In genomic region chr7:80542398-80542797, GRCh38 we compare ENCODE assay signal across 16 cellular contexts. TPM values are rescaled to one million over a fixed set of nuclear protein-coding genes. Genes with fewer than 3 reads are reported as not detected.
DNase-seq lines count a peak whose midpoint lies in the region; ATAC-seq and TF ChIP-seq lines count a peak whose summit lies in the region.
"Had no signal": no experiment of that assay in that cellular context is flagged by ENCODE, and none has a peak within 500 bp of the region (broad histone marks: within the 10 kb centered on the region; RNA-seq: fewer than 3 reads in every experiment).

No MANE protein-coding gene starts in this region.

- DNase-seq in AG08395 (ENCODE audit: low spot score), result peak; percentile 69
- peak; percentile 61 for DNase-seq in HT1080 (ENCODE audit: low read depth)
- DNase-seq in T47D (ENCODE audit: low read depth in 1 of 2, low spot score in 1 of 2), result peak; percentile 34 to 92
- peak; percentile 58 for DNase-seq in kidney epithelial cell (ENCODE audit: low read depth)
- DNase-seq in HK-2 (ENCODE audit: unreplicated experiment), result no peak
- no peak for DNase-seq in prostate gland (ENCODE audit: low spot score)
- no peak for DNase-seq in medulla oblongata (ENCODE audit: extremely low spot score)
- DNase-seq: CD4-positive, alpha-beta T cell; MM.1S; NCI-H510A treated with DMSO at 0.1 percent for 48 hours; SJCRH30; stimulated activated CD4-positive, alpha-beta T cell treated with anti-CD3 and anti-CD28 coated beads, Interleukin-2, amount 100 ng/mL, for 24 hours; stimulated activated naive CD8-positive, alpha-beta T cell treated with anti-CD3 and anti-CD28 coated beads, Interleukin-15, amount 100 ng/mL, for 72 hours had no signal

- no peak for TF ChIP-seq CTCF in kidney epithelial cell (IDR thresholded peaks at IDR 0.05; ENCODE audit: insufficient read depth, low read length, poor library complexity, severe bottlenecking)
- TF ChIP-seq CTCF in gastroesophageal sphincter (IDR thresholded peaks at IDR 0.05), result no peak
- no peak for TF ChIP-seq CTCF in prostate gland (IDR thresholded peaks at IDR 0.05)

- no peaks in the 10 kb centered on the region for H3K27me3 ChIP-seq in kidney epithelial cell (ENCODE audit: control insufficient read depth, insufficient read depth, low read length)
- H3K27me3 ChIP-seq in gastroesophageal sphincter, result no peaks in the 10 kb centered on the region
- no peaks in the 10 kb centered on the region for H3K27me3 ChIP-seq in prostate gland (replicated peaks; ENCODE audit: insufficient read depth)
- H3K27me3 ChIP-seq: SJCRH30 had no signal

- WGBS in gastroesophageal sphincter (ENCODE audit: low coverage in 1 of 2), 2 donors, result 50 to 67% methylated on average over 1 of the region's 1 CpG
- WGBS in prostate gland, result 47% methylated on average over 1 of the region's 1 CpG

- no peak overlapping the region for H3K27ac ChIP-seq in gastroesophageal sphincter
- no peak overlapping the region for H3K27ac ChIP-seq in prostate gland
- H3K27ac ChIP-seq: SJCRH30 had no signal

- ATAC-seq in gastroesophageal sphincter, result no peak
- ATAC-seq: HCT116; stimulated activated naive CD8-positive, alpha-beta T cell treated with anti-CD3 and anti-CD28 coated beads, Interleukin-15, amount 100 ng/mL, for 72 hours had no signal

- H3K9me3 ChIP-seq in gastroesophageal sphincter (peaks cover 0 to 21% (median 0%) of the 10 kb centered on the region in 3 donors), prostate gland (no peaks in the 10 kb centered on the region)
- H3K9me3 ChIP-seq: SJCRH30 had no signal

- H3K4me3 ChIP-seq in kidney epithelial cell (ENCODE audit: low read depth, low read length), result no peak overlapping the region
- H3K4me3 ChIP-seq in gastroesophageal sphincter, result no peak overlapping the region
- no peak overlapping the region for H3K4me3 ChIP-seq in prostate gland
- H3K4me3 ChIP-seq: SJCRH30 had no signal

- no peaks in the 10 kb centered on the region for H3K36me3 ChIP-seq in kidney epithelial cell (ENCODE audit: control insufficient read depth, insufficient read depth, low read length)
- H3K36me3 ChIP-seq in gastroesophageal sphincter, result no peaks in the 10 kb centered on the region
- H3K36me3 ChIP-seq in prostate gland, result no peaks in the 10 kb centered on the region
- H3K36me3 ChIP-seq: SJCRH30 had no signal

- TF ChIP-seq POLR2A in gastroesophageal sphincter (IDR thresholded peaks at IDR 0.05) (no peak), prostate gland (IDR thresholded peaks at IDR 0.05) (no peak)

- H3K4me1 ChIP-seq in gastroesophageal sphincter (no peaks in the 10 kb centered on the region), prostate gland (replicated peaks) (no peaks in the 10 kb centered on the region)
- H3K4me1 ChIP-seq: SJCRH30 had no signal

- no peak for TF ChIP-seq EP300 in gastroesophageal sphincter (IDR thresholded peaks at IDR 0.05)

- intact Hi-C loops in prostate gland (cut with DNase I), result no loop called here

- in situ Hi-C loops in T47D (cut with HindIII; ENCODE audit: low pct_unique_long_range_greater_than_20kb, low sequenced_read_pairs), result no loop called here

RNA-seq across cellular contexts. Expression of gene GNAT3, which starts 30.5 kb away (rescaled TPM):
- not detected in 2 replicates for total RNA-seq in HT1080 (2014; rRNA removed; shearing (Covaris generic))
- not detected in 2 replicates for polyA plus RNA-seq in HT1080 (2015; cell fraction: cytosol; rRNA removed)
- not detected in 2 replicates for polyA plus RNA-seq in HT1080 (2015; cell fraction: nucleus; rRNA removed)
- not detected in 2 replicates for total RNA-seq in kidney epithelial cell
- not detected for total RNA-seq in gastroesophageal sphincter
- total RNA-seq in prostate gland, result not detected
- total RNA-seq: CD4-positive, alpha-beta T cell; neural crest cell; SJCRH30 had no signal

Comparison
In these comparisons a context has a peak if more than half of its experiments do, and no peak if none do; other contexts are left out.
1. DNase-seq: peak in AG08395 (single experiment), HT1080 (single experiment), T47D (2 of 2) and kidney epithelial cell (single experiment); none in HK-2 (single experiment), prostate gland (single experiment) and medulla oblongata (single experiment).